ENCODE assay signal across 24 cellular contexts in the genomic region with DNA sequence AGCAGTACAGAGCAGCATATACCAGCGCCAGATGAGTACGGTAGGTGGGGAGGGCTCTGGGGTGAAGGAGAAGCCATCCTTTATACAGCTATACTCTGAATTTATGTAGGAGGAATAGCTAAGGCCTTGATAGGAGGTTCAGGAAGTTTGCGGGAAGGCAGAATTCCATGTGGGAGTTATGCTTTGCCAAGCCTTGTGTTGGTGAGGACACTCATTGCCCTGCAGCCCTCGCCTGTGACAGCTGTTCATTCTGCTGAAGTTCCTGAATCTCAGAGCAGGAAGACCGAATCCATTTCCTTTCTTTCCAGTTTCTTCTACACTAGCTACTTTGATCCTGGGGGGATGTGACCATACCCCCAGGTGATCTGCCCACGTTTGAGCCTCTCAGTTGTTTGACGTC.
"Had no signal": no experiment of that assay in that cellular context is flagged by ENCODE, and none has a peak within 500 bp of the region (broad histone marks: within the 10 kb centered on the region; RNA-seq: fewer than 3 reads in every experiment).

No MANE protein-coding gene starts in this region.

- H3K27me3 ChIP-seq: cardiac muscle cell, gastrocnemius medialis, sigmoid colon, SJCRH30, spleen, upper lobe of right lung had no signal

- H3K9me3 ChIP-seq: gastrocnemius medialis, sigmoid colon, SJCRH30, spleen, upper lobe of right lung had no signal

- H3K4me1 ChIP-seq: SJCRH30 had no signal

- H3K27me3 Mint-ChIP-seq: activated naive CD8-positive, alpha-beta T cell treated with anti-CD3 and anti-CD28 coated beads, Interleukin-2, amount 10 ng/mL, durations not matched to agents 7 days and 5 days; memory B cell; T-cell had no signal

- H3K27ac ChIP-seq: cardiac muscle cell, gastrocnemius medialis, sigmoid colon, SJCRH30, upper lobe of right lung, WERI-Rb-1 had no signal

- ATAC-seq: esophagus mucosa; gastrocnemius medialis; stimulated activated naive CD8-positive, alpha-beta T cell treated with anti-CD3 and anti-CD28 coated beads, Interleukin-15, Interleukin-2, amounts not matched to agents 100 U/mL and 50 U/mL, for 24 hours; T-cell; upper lobe of right lung had no signal

- DNase-seq: activated CD4-positive, CD25-positive, alpha-beta regulatory T cell treated with anti-CD3 and anti-CD28 coated beads, Interleukin-2, amount 50 U/mL, for 72 hours; activated naive CD4-positive, alpha-beta T cell; activated naive CD8-positive, alpha-beta T cell treated with anti-CD3 and anti-CD28 coated beads, Interleukin-2, amount 10 ng/mL, durations not matched to agents 7 days and 5 days; amygdala; effector memory CD4-positive, alpha-beta T cell; gastrocnemius medialis; occipital lobe; posterior cingulate gyrus; retina; sigmoid colon; SJCRH30; spleen; stimulated activated CD4-positive, alpha-beta T cell treated with anti-CD3 and anti-CD28 coated beads, Interleukin-4, amount 100 ng/mL, for 1 hour; stimulated activated naive CD8-positive, alpha-beta T cell treated with anti-CD3 and anti-CD28 coated beads, Interleukin-15, Interleukin-2, amounts not matched to agents 100 U/mL and 50 U/mL, for 24 hours; T-cell; upper lobe of right lung; WERI-Rb-1 had no signal

- FAIRE-seq: endothelial cell of umbilical vein, islet of Langerhans, TTC549 had no signal

- H3K36me3 ChIP-seq: cardiac muscle cell had no signal

- H3K9me3 Mint-ChIP-seq: activated naive CD8-positive, alpha-beta T cell treated with anti-CD3 and anti-CD28 coated beads, Interleukin-2, amount 10 ng/mL, durations not matched to agents 7 days and 5 days; memory B cell; neural crest cell; T-cell had no signal

- H3K4me3 Mint-ChIP-seq: memory B cell, neural crest cell, T-cell had no signal

- H3K4me3 ChIP-seq: cardiac muscle cell, gastrocnemius medialis, sigmoid colon, SJCRH30, spleen, upper lobe of right lung had no signal
